8 cellular contexts compared by ENCODE assay signal in the genomic region with DNA sequence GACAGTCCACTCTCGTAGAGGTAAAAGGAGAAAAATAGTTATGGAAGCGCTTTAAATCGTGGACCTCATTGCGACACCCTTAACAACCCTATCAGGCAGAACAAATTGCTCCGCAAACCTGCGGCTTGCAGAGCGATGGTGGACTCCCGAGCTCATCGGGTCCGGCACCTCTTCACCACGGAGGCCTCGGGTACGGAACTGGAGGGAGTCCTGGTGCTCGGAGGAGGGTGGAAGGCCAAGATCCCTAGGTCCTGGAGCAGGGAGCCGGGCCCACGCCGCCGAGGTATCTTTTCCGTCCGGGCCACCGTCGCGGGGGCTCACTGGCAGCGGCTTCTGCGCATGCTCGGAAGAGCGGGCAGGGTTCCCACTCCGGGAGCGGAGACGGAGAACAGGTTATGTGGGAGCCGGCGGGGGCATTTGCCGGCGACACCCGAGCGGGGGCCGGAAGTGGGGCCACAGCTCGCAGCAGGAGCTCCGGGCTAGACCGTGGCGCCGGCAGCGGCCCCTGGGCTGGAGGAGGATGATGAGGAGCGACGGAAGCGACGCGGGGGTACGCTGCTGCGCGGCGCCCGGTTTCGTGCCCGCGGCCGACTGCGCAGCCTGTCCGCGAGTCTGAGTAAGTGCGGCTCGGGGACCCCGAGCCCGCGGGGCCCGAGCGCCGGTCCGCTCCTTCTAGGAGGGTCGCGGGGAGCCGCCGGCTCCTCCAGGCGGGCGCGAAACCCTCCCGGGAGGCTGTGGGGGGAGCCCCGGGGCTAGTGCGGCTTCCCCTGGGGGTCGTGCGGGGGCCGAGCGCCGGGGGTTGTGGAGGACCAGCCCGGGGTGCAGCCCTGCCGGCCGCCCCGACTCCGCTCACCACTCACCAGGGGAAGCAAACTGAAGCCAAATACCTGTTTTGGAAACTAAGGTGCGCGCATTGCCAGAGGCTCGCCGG. TPM values are rescaled to one million over a fixed set of nuclear protein-coding genes. Genes with fewer than 3 reads are reported as not detected.
DNase-seq lines count a peak whose midpoint lies in the region; ATAC-seq and TF ChIP-seq lines count a peak whose summit lies in the region.

A gene (plus strand): TSS at position 349 of the 931 bp plus-strand sequence. CDS start 10,827 bp downstream, outside the sequence.

- no peaks in the 10 kb centered on the region for H3K27me3 Mint-ChIP-seq in nephron (ENCODE audit: low read depth)

- TF ChIP-seq CTCF in RWPE1 (conservative IDR thresholded peaks at IDR 0.05; ENCODE audit: low read depth) (no peak), fibroblast of the aortic adventitia (IDR thresholded peaks at IDR 0.05; ENCODE audit: insufficient read depth, low read length) (peak; percentile 5), nephron (IDR thresholded peaks at IDR 0.05; ENCODE audit: unreplicated experiment in 3 of 3) (peak in 1 of 3 experiments; percentile 11)

- peak within 1 kb of the TSS; percentile 86 for H3K4me3 ChIP-seq in fibroblast of the aortic adventitia (ENCODE audit: low read depth, low read length)

- CTCF ChIA-PET in RWPE1 (lab: Yijun Ruan, JAX) = no interaction called here

- H3K27ac Mint-ChIP-seq in nephron = peak within 1 kb of the TSS; percentile 94 to 98 (median 97)

- ATAC-seq in stimulated activated naive CD8-positive, alpha-beta T cell treated with anti-CD3 and anti-CD28 coated beads, Interleukin-15, Interleukin-2, amounts not matched to agents 100 U/mL and 50 U/mL, for 24 hours = peak; percentile 91

- peak within 1 kb of the TSS; percentile 97 to 98 (median 97) for H3K4me3 Mint-ChIP-seq in nephron

- POLR2A ChIA-PET in RWPE1 (lab: Yijun Ruan, JAX; ENCODE audit: low non-redundant PET) = no interaction called here

- no peaks in the 10 kb centered on the region for H3K36me3 Mint-ChIP-seq in nephron (ENCODE audit: low read depth)

- H3K9me3 Mint-ChIP-seq in nephron = no peaks in the 10 kb centered on the region

- peaks cover 41% of the 10 kb centered on the region for H3K4me1 Mint-ChIP-seq in nephron

- DNase-seq in ELF-1 (ENCODE audit: low read depth, low spot score) (peak; percentile 95), GOT3 (lab: John Stamatoyannopoulos, UW) (peak; percentile 63), LHCN-M2 (ENCODE audit: low read depth) (peak; percentile 91), RWPE1 (ENCODE audit: low spot score) (peak; percentile 92), fibroblast of the aortic adventitia (ENCODE audit: low read depth) (peak; percentile 89)
- peak; percentile 86 for DNase-seq in activated T-helper 9 cell treated with anti-CD3 and anti-CD28 coated beads, Interleukin-2, amount 50 U/mL, for 16 hours (ENCODE audit: low read depth)
- peak; percentile 91 for DNase-seq in stimulated activated naive CD8-positive, alpha-beta T cell treated with anti-CD3 and anti-CD28 coated beads, Interleukin-15, Interleukin-2, amounts not matched to agents 100 U/mL and 50 U/mL, for 24 hours

- peak within 1 kb of the TSS; percentile 79 for H3K27ac ChIP-seq in RWPE1

RNA-seq across cellular contexts. Expression of the gene that starts here (rescaled TPM):
- 5.8 and 6.9 TPM in 2 replicates for total RNA-seq in LHCN-M2 (2014; rRNA removed)
- 1.9 TPM for polyA plus RNA-seq in LHCN-M2 (2012)
- 6.8 and 10.2 TPM in 2 replicates for total RNA-seq in fibroblast of the aortic adventitia (ENCODE audit: low replicate concordance)

Comparison
In these comparisons a context has a peak if more than half of its experiments do, and no peak if none do; other contexts are left out.
1. Peak in every context shown above with its lines: DNase-seq, ATAC-seq, H3K4me3 ChIP-seq and H3K27ac ChIP-seq.